1 cellular context compared by ENCODE assay signal in the genomic region with DNA sequence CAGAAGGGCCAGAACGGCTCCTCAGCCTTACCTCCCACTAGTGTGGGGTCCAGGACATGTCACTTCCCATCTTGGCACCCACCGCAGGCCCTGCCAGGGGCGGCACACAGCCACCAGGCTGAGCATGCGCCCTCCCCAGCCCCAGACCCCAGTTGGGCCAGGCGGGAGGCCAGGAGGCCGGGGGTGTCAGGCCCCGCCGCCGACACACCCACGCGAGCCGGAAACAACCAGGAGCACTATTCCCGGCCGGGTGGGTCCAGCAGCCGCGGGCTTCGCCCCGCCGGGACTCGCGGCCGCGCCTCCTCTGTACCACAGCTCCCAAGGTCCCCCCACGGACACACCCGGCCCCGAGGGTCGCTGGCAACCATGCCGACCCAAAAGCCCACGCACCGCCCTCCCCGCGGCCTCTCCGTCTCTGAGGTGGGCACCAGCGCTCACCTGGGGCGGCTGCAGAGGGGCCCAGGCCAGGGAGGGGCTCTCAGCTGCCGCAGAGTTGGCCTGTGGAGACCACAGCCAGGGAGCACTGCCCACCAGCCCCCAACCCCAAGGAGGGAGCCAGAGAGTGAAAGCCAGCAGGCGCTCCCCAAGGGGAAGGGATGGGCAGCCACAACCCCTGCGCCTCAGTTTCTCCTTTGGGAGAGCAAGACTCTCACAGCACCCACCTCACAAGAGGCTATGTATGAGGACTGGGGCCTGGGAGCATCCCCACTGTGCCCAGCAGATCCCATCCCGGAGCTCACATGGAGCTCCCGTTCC.
TF ChIP-seq lines count a peak whose summit lies in the region.

No MANE protein-coding gene starts in this region.

TF ChIP-seq in WTC11, 78 proteins besides CTCF, POLR2A, EP300 and RAD21:
- TF ChIP-seq GTF2I (CRISPR knock-in tag; conservative IDR thresholded peaks at IDR 0.05) (no peak), CREM (CRISPR knock-in tag; IDR thresholded peaks at IDR 0.05) (no peak), ZNF121 (CRISPR knock-in tag; IDR thresholded peaks at IDR 0.05) (no peak), GRHL2 (CRISPR knock-in tag; IDR thresholded peaks at IDR 0.05; ENCODE audit: insufficient replicate concordance, severe bottlenecking) (no peak), ESRRA (CRISPR knock-in tag; IDR thresholded peaks at IDR 0.05; ENCODE audit: borderline replicate concordance) (no peak), RORB (CRISPR knock-in tag; IDR thresholded peaks at IDR 0.05) (no peak), NR1H2 (CRISPR knock-in tag; IDR thresholded peaks at IDR 0.05) (no peak), ZNF138 (CRISPR knock-in tag; conservative IDR thresholded peaks at IDR 0.05) (no peak)
- TF ChIP-seq, protein P1, sequence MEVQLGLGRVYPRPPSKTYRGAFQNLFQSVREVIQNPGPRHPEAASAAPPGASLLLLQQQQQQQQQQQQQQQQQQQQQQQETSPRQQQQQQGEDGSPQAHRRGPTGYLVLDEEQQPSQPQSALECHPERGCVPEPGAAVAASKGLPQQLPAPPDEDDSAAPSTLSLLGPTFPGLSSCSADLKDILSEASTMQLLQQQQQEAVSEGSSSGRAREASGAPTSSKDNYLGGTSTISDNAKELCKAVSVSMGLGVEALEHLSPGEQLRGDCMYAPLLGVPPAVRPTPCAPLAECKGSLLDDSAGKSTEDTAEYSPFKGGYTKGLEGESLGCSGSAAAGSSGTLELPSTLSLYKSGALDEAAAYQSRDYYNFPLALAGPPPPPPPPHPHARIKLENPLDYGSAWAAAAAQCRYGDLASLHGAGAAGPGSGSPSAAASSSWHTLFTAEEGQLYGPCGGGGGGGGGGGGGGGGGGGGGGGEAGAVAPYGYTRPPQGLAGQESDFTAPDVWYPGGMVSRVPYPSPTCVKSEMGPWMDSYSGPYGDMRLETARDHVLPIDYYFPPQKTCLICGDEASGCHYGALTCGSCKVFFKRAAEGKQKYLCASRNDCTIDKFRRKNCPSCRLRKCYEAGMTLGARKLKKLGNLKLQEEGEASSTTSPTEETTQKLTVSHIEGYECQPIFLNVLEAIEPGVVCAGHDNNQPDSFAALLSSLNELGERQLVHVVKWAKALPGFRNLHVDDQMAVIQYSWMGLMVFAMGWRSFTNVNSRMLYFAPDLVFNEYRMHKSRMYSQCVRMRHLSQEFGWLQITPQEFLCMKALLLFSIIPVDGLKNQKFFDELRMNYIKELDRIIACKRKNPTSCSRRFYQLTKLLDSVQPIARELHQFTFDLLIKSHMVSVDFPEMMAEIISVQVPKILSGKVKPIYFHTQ (CRISPR knock-in tag; IDR thresholded peaks at IDR 0.05) = no peak
- TF ChIP-seq, protein P2, sequence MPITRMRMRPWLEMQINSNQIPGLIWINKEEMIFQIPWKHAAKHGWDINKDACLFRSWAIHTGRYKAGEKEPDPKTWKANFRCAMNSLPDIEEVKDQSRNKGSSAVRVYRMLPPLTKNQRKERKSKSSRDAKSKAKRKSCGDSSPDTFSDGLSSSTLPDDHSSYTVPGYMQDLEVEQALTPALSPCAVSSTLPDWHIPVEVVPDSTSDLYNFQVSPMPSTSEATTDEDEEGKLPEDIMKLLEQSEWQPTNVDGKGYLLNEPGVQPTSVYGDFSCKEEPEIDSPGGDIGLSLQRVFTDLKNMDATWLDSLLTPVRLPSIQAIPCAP (CRISPR knock-in tag; IDR thresholded peaks at IDR 0.05) = no peak
- TF ChIP-seq, protein P3, sequence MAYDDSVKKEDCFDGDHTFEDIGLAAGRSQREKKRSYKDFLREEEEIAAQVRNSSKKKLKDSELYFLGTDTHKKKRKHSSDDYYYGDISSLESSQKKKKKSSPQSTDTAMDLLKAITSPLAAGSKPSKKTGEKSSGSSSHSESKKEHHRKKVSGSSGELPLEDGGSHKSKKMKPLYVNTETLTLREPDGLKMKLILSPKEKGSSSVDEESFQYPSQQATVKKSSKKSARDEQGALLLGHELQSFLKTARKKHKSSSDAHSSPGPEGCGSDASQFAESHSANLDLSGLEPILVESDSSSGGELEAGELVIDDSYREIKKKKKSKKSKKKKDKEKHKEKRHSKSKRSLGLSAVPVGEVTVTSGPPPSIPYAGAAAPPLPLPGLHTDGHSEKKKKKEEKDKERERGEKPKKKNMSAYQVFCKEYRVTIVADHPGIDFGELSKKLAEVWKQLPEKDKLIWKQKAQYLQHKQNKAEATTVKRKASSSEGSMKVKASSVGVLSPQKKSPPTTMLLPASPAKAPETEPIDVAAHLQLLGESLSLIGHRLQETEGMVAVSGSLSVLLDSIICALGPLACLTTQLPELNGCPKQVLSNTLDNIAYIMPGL (CRISPR knock-in tag; IDR thresholded peaks at IDR 0.05) = no peak
- TF ChIP-seq, protein P4, sequence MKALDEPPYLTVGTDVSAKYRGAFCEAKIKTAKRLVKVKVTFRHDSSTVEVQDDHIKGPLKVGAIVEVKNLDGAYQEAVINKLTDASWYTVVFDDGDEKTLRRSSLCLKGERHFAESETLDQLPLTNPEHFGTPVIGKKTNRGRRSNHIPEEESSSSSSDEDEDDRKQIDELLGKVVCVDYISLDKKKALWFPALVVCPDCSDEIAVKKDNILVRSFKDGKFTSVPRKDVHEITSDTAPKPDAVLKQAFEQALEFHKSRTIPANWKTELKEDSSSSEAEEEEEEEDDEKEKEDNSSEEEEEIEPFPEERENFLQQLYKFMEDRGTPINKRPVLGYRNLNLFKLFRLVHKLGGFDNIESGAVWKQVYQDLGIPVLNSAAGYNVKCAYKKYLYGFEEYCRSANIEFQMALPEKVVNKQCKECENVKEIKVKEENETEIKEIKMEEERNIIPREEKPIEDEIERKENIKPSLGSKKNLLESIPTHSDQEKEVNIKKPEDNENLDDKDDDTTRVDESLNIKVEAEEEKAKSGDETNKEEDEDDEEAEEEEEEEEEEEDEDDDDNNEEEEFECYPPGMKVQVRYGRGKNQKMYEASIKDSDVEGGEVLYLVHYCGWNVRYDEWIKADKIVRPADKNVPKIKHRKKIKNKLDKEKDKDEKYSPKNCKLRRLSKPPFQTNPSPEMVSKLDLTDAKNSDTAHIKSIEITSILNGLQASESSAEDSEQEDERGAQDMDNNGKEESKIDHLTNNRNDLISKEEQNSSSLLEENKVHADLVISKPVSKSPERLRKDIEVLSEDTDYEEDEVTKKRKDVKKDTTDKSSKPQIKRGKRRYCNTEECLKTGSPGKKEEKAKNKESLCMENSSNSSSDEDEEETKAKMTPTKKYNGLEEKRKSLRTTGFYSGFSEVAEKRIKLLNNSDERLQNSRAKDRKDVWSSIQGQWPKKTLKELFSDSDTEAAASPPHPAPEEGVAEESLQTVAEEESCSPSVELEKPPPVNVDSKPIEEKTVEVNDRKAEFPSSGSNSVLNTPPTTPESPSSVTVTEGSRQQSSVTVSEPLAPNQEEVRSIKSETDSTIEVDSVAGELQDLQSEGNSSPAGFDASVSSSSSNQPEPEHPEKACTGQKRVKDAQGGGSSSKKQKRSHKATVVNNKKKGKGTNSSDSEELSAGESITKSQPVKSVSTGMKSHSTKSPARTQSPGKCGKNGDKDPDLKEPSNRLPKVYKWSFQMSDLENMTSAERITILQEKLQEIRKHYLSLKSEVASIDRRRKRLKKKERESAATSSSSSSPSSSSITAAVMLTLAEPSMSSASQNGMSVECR (CRISPR knock-in tag; IDR thresholded peaks at IDR 0.05; ENCODE audit: borderline replicate concordance) = no peak
- TF ChIP-seq, protein P5, sequence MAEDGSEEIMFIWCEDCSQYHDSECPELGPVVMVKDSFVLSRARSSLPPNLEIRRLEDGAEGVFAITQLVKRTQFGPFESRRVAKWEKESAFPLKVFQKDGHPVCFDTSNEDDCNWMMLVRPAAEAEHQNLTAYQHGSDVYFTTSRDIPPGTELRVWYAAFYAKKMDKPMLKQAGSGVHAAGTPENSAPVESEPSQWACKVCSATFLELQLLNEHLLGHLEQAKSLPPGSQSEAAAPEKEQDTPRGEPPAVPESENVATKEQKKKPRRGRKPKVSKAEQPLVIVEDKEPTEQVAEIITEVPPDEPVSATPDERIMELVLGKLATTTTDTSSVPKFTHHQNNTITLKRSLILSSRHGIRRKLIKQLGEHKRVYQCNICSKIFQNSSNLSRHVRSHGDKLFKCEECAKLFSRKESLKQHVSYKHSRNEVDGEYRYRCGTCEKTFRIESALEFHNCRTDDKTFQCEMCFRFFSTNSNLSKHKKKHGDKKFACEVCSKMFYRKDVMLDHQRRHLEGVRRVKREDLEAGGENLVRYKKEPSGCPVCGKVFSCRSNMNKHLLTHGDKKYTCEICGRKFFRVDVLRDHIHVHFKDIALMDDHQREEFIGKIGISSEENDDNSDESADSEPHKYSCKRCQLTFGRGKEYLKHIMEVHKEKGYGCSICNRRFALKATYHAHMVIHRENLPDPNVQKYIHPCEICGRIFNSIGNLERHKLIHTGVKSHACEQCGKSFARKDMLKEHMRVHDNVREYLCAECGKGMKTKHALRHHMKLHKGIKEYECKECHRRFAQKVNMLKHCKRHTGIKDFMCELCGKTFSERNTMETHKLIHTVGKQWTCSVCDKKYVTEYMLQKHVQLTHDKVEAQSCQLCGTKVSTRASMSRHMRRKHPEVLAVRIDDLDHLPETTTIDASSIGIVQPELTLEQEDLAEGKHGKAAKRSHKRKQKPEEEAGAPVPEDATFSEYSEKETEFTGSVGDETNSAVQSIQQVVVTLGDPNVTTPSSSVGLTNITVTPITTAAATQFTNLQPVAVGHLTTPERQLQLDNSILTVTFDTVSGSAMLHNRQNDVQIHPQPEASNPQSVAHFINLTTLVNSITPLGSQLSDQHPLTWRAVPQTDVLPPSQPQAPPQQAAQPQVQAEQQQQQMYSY (CRISPR knock-in tag; IDR thresholded peaks at IDR 0.05) = no peak
- TF ChIP-seq, protein P6, sequence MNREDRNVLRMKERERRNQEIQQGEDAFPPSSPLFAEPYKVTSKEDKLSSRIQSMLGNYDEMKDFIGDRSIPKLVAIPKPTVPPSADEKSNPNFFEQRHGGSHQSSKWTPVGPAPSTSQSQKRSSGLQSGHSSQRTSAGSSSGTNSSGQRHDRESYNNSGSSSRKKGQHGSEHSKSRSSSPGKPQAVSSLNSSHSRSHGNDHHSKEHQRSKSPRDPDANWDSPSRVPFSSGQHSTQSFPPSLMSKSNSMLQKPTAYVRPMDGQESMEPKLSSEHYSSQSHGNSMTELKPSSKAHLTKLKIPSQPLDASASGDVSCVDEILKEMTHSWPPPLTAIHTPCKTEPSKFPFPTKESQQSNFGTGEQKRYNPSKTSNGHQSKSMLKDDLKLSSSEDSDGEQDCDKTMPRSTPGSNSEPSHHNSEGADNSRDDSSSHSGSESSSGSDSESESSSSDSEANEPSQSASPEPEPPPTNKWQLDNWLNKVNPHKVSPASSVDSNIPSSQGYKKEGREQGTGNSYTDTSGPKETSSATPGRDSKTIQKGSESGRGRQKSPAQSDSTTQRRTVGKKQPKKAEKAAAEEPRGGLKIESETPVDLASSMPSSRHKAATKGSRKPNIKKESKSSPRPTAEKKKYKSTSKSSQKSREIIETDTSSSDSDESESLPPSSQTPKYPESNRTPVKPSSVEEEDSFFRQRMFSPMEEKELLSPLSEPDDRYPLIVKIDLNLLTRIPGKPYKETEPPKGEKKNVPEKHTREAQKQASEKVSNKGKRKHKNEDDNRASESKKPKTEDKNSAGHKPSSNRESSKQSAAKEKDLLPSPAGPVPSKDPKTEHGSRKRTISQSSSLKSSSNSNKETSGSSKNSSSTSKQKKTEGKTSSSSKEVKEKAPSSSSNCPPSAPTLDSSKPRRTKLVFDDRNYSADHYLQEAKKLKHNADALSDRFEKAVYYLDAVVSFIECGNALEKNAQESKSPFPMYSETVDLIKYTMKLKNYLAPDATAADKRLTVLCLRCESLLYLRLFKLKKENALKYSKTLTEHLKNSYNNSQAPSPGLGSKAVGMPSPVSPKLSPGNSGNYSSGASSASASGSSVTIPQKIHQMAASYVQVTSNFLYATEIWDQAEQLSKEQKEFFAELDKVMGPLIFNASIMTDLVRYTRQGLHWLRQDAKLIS (CRISPR knock-in tag; IDR thresholded peaks at IDR 0.05; ENCODE audit: borderline replicate concordance) = no peak
- TF ChIP-seq, protein P7, sequence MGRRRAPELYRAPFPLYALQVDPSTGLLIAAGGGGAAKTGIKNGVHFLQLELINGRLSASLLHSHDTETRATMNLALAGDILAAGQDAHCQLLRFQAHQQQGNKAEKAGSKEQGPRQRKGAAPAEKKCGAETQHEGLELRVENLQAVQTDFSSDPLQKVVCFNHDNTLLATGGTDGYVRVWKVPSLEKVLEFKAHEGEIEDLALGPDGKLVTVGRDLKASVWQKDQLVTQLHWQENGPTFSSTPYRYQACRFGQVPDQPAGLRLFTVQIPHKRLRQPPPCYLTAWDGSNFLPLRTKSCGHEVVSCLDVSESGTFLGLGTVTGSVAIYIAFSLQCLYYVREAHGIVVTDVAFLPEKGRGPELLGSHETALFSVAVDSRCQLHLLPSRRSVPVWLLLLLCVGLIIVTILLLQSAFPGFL (CRISPR knock-in tag; IDR thresholded peaks at IDR 0.05; ENCODE audit: borderline replicate concordance) = no peak
